8 cellular contexts compared by ENCODE assay signal in genomic region chr11:62497132-62497915, GRCh38. TPM values are rescaled to one million over a fixed set of nuclear protein-coding genes. Genes with fewer than 3 reads are reported as not detected.
DNase-seq lines count a peak whose midpoint lies in the region; TF ChIP-seq lines count a peak whose summit lies in the region.

No MANE protein-coding gene starts in this region.

- H3K9ac ChIP-seq in mammary epithelial cell (ENCODE audit: insufficient read depth, low read length) = no peak overlapping the region

- H3K27ac Mint-ChIP-seq in T-helper 2 cell treated with Interferon-gamma antibody and Interleukin-4, amounts not matched to agents 5 μg/mL and 100 μg/mL, for 36 hours = no peak overlapping the region

- H3K4me3 Mint-ChIP-seq in T-helper 2 cell treated with Interferon-gamma antibody and Interleukin-4, amounts not matched to agents 5 μg/mL and 100 μg/mL, for 36 hours = no peak overlapping the region

- H2AFZ ChIP-seq in mammary epithelial cell (ENCODE audit: low read depth, low read length) = peak overlapping the region; percentile 48

- H3K36me3 ChIP-seq in mammary epithelial cell (ENCODE audit: insufficient read depth, low read length) (no peaks in the 10 kb centered on the region), tibial artery (no peaks in the 10 kb centered on the region)

- peaks cover 21% of the 10 kb centered on the region for H3K27me3 Mint-ChIP-seq in T-helper 2 cell treated with Interferon-gamma antibody and Interleukin-4, amounts not matched to agents 5 μg/mL and 100 μg/mL, for 36 hours (ENCODE audit: low read depth)

- H3K4me1 ChIP-seq in mammary epithelial cell (ENCODE audit: insufficient read depth, low read length) = peaks cover 35% of the 10 kb centered on the region
- peaks cover 0 to 25% (median 16%) of the 10 kb centered on the region in 4 donors for H3K4me1 ChIP-seq in tibial artery

- H3K4me2 ChIP-seq in mammary epithelial cell (ENCODE audit: insufficient read depth, low read depth, low read length) = no peak overlapping the region

- intact Hi-C loops in mammary epithelial cell (cut with micrococcal nuclease) = loop anchor here (1.0 kb wide), 2 partner anchors 45 to 63 kb away; no protein-coding TSS in a partner anchor
- intact Hi-C loops in tibial artery (cut with DNase I; ENCODE audit: low total_unique reads) = no loop called here

- 60% methylated on average over 11 of the region's 11 CpGs for WGBS in mammary epithelial cell (ENCODE audit: low coverage, missing lambda C conversion rate)

- in situ Hi-C loops in ACHN (cut with HindIII; ENCODE audit: low pct_ligation_motif_present, low pct_unique_long_range_greater_than_20kb, low sequenced_read_pairs) = no loop called here
- in situ Hi-C loops in mammary epithelial cell (cut with MboI; ENCODE audit: low sequenced_read_pairs in 2 of 2) = no loop called here

- dilution Hi-C loops in mammary epithelial cell (cut with HindIII; ENCODE audit: low sequenced_read_pairs) = loop anchor here (5.0 to 10.0 kb wide), 3 partner anchors 45 to 105 kb away; no protein-coding TSS in a partner anchor

- H3K27me3 ChIP-seq in mammary epithelial cell (ENCODE audit: insufficient read depth, low read length) = no peaks in the 10 kb centered on the region
- no peaks in the 10 kb centered on the region for H3K27me3 ChIP-seq in tibial artery

- CTCF ChIA-PET in mammary epithelial cell (lab: Charles Lee; ENCODE audit: low non-redundant PET) = interaction anchor here (0.6 to 1.1 kb wide), 6 partner anchors 11 to 103 kb away, joined by 4 to 7 read pairs (median 6); no protein-coding TSS in a partner anchor

- H3K27ac ChIP-seq in mammary epithelial cell (ENCODE audit: insufficient read depth, low read depth, low read length) (peak overlapping the region; percentile 66), tibial artery (no peak overlapping the region)

- no peaks in the 10 kb centered on the region for H4K20me1 ChIP-seq in mammary epithelial cell (ENCODE audit: insufficient read depth, low read length)

- H3K79me2 ChIP-seq in mammary epithelial cell (ENCODE audit: insufficient read depth, low read length) = peaks cover 4% of the 10 kb centered on the region

- DNase-seq in ACHN (peak; percentile 57), GM03348 (ENCODE audit: low spot score) (peak; percentile 66), NCI-H526 (lab: John Stamatoyannopoulos, UW) (peak; percentile 54 to 73), mammary epithelial cell (peak; percentile 84), kidney tubule cell (ENCODE audit: low spot score) (peak; percentile 75), tibial artery (peak in 1 of 2 donors; percentile 37)
- no peak for DNase-seq in activated effector memory CD4-positive, alpha-beta T cell treated with anti-CD3 and anti-CD28 coated beads, Interleukin-2, amount 50 U/mL, for 16 hours
- DNase-seq in T-helper 2 cell treated with Interferon-gamma antibody and Interleukin-4, amounts not matched to agents 5 μg/mL and 100 μg/mL, for 36 hours (ENCODE audit: low spot score) = no peak

- no peaks in the 10 kb centered on the region for H3K9me3 Mint-ChIP-seq in T-helper 2 cell treated with Interferon-gamma antibody and Interleukin-4, amounts not matched to agents 5 μg/mL and 100 μg/mL, for 36 hours

- no TSS peak for BruUV-seq in mammary epithelial cell (replicated peaks; lab: Mats Ljungman, UMichigan)

- H3K9me3 ChIP-seq in mammary epithelial cell (replicated peaks; ENCODE audit: insufficient read depth, low read length) = no peaks in the 10 kb centered on the region
- H3K9me3 ChIP-seq in tibial artery = no peaks in the 10 kb centered on the region

- H3K4me3 ChIP-seq in mammary epithelial cell (replicated peaks in 1 of 3; ENCODE audit: insufficient read depth in 1 of 3, low read depth in 2 of 3, low read length in 3 of 3) = no peak overlapping the region
- H3K4me3 ChIP-seq in tibial artery = no peak overlapping the region

- H3K4me1 Mint-ChIP-seq in T-helper 2 cell treated with Interferon-gamma antibody and Interleukin-4, amounts not matched to agents 5 μg/mL and 100 μg/mL, for 36 hours (ENCODE audit: low read depth) = peaks cover 13% of the 10 kb centered on the region

- H3K36me3 Mint-ChIP-seq in T-helper 2 cell treated with Interferon-gamma antibody and Interleukin-4, amounts not matched to agents 5 μg/mL and 100 μg/mL, for 36 hours (ENCODE audit: low read depth) = no peaks in the 10 kb centered on the region

- peak; percentile 44 to 63 for TF ChIP-seq CTCF in mammary epithelial cell (conservative IDR thresholded peaks at IDR 0.05 in 1 of 2, IDR thresholded peaks at IDR 0.05 in 1 of 2; ENCODE audit: extremely low read depth in 1 of 2, insufficient read depth in 1 of 2, low read depth in 1 of 2, low read length in 2 of 2)
- TF ChIP-seq CTCF in tibial artery (IDR thresholded peaks at IDR 0.05) = peak; percentile 28 to 46

RNA-seq across cellular contexts. Expression of gene AHNAK, which starts 49.3 kb away (rescaled TPM):
- total RNA-seq in mammary epithelial cell = 100 to 1,000 TPM; 494 to 702 TPM
- 130 TPM for polyA plus RNA-seq in mammary epithelial cell
- polyA minus RNA-seq in mammary epithelial cell = 1,418 TPM

Comparison
In these comparisons a context has a peak if more than half of its experiments do, and no peak if none do; other contexts are left out.
1. DNase-seq: peak in ACHN (single experiment), GM03348 (single experiment), NCI-H526 (2 of 2), mammary epithelial cell (single experiment) and kidney tubule cell (single experiment); none in activated effector memory CD4-positive, alpha-beta T cell treated with anti-CD3 and anti-CD28 coated beads, Interleukin-2, amount 50 U/mL, for 16 hours (single experiment) and T-helper 2 cell treated with Interferon-gamma antibody and Interleukin-4, amounts not matched to agents 5 μg/mL and 100 μg/mL, for 36 hours (single experiment).